Comparison of ENCODE assay signal across 7 cellular contexts in the genomic region with DNA sequence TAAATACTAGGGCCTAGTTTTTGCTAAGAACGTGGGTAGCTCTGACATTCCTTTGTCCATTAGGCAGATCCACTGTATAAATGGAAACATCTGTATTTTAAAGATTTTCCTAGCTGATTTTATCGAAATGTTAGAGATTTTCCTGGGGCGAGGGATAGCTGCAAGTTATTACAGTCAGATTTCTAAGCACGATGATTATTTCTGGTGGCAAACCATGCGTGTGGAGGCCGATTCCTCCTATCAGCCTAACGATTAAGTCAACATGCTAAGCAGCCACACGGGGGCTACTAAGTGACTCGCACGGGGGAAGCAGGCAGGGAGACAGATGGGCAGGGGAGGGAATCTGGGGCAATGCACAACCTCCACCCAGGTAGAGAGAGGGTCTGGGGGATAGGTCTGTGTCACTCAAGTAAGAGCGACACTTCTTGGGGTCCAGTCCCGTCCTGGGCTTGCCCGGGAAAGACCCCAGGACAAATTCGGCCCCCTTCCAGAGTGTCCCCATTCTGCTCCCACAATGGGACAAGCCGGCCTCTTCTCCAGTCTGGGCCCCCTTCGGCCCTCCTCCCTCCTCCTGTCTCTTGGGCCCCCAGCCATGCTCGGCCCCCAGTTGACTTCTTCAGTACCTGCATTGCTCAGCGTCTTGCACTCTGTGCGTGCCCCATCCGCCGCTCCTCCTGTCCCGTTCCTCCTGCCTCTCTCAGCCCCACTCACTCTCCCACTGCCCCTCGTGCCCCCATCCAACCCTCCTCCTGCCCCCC. TPM values are rescaled to one million over a fixed set of nuclear protein-coding genes. Genes with fewer than 3 reads are reported as not detected.
DNase-seq lines count a peak whose midpoint lies in the region; ATAC-seq and TF ChIP-seq lines count a peak whose summit lies in the region.

No MANE protein-coding gene starts in this region.

- H3K4me3 ChIP-seq in GM12875 (ENCODE audit: low read depth, low read length), result peak overlapping the region; percentile 59
- H3K4me3 ChIP-seq in coronary artery, result peak overlapping the region; percentile 86

- peak; percentile 68 for TF ChIP-seq CTCF in GM12875 (IDR thresholded peaks at IDR 0.05; ENCODE audit: borderline replicate concordance, insufficient read depth, low read depth, low read length)
- no peak for TF ChIP-seq CTCF in coronary artery (IDR thresholded peaks at IDR 0.05)

- ATAC-seq in HG02981 (IDR thresholded peaks at IDR 0.05; ENCODE audit: unreplicated experiment), result peak; percentile 25
- ATAC-seq in activated CD4-positive, CD25-positive, alpha-beta regulatory T cell treated with anti-CD3 and anti-CD28 coated beads, Interleukin-2, amount 50 U/mL, for 24 hours, result peak; percentile 18 to 33
- ATAC-seq in left lobe of liver, result peak; percentile 50

- DNase-seq in NCI-H2227 (lab: John Stamatoyannopoulos, UW; ENCODE audit: unreplicated experiment), result peak; percentile 85
- DNase-seq in coronary artery (ENCODE audit: low spot score), result no peak
- DNase-seq in left lobe of liver (ENCODE audit: low spot score), result peak; percentile 52
- DNase-seq in stimulated activated CD4-positive, alpha-beta T cell treated with anti-CD3 and anti-CD28 coated beads, Interleukin-2, amount 100 ng/mL, for 4 hours (ENCODE audit: low read depth), result peak; percentile 42

- H3K27ac ChIP-seq in coronary artery, result peak overlapping the region; percentile 85 to 86

RNA-seq across cellular contexts. Expression of a gene that starts 0.6 kb away (rescaled TPM):
- total RNA-seq in left lobe of liver, result 50.1 TPM

RNA-seq across cellular contexts. Expression of a gene that starts 41.2 kb away (rescaled TPM):
- total RNA-seq in left lobe of liver, result 114 TPM

RNA-seq across cellular contexts. Expression of a gene that starts 58.1 kb away (rescaled TPM):
- total RNA-seq in left lobe of liver, result 19.3 TPM
